In genomic region chr14:93142854-93143652, GRCh38 we compare ENCODE assay signal across 1 cellular context.
TF ChIP-seq lines count a peak whose summit lies in the region.

No MANE protein-coding gene starts in this region.

TF ChIP-seq in HepG2, 621 proteins besides CTCF, POLR2A, EP300 and RAD21 (continued from another document and continues in another):
- TF ChIP-seq PRDM4 (CRISPR knock-in tag; IDR thresholded peaks at IDR 0.05; ENCODE audit: borderline replicate concordance) (no peak), SCMH1 (CRISPR knock-in tag; IDR thresholded peaks at IDR 0.05; ENCODE audit: borderline replicate concordance) (no peak), HMGXB3 (CRISPR knock-in tag; IDR thresholded peaks at IDR 0.05; ENCODE audit: borderline replicate concordance) (no peak), RARA (CRISPR knock-in tag; IDR thresholded peaks at IDR 0.05) (peak; percentile 79), ZNF292 (CRISPR knock-in tag; IDR thresholded peaks at IDR 0.05; ENCODE audit: borderline replicate concordance, low read depth) (0 out of 2 replicates have a peak, but pooled peaks have one; percentile 57), ZNF317 (CRISPR knock-in tag; IDR thresholded peaks at IDR 0.05) (0 out of 2 replicates have a peak, but pooled peaks have one; percentile 29), ZMYM3 (CRISPR knock-in tag; IDR thresholded peaks at IDR 0.05) (peak; percentile 78), HMG20A (CRISPR knock-in tag; IDR thresholded peaks at IDR 0.05; ENCODE audit: borderline replicate concordance) (peak; percentile 44; the same call in 1 of the 2 replicates), ZNF569 (CRISPR knock-in tag; IDR thresholded peaks at IDR 0.05; ENCODE audit: borderline replicate concordance) (no peak), SRSF4 (IDR thresholded peaks at IDR 0.05; ENCODE audit: low read depth, low read length, poor library complexity, severe bottlenecking) (no peak), MED1 (CRISPR knock-in tag; IDR thresholded peaks at IDR 0.05) (peak; percentile 69), SOX13 (IDR thresholded peaks at IDR 0.05) (no peak), SOX13 (CRISPR knock-in tag; conservative IDR thresholded peaks at IDR 0.05 in 1 of 2, IDR thresholded peaks at IDR 0.05 in 1 of 2) (peak in 1 of 2 experiments; percentile 26; a peak in 1 of 4 replicates), NFE2L2 (IDR thresholded peaks at IDR 0.05; ENCODE audit: low read length) (no peak), HIC2 (CRISPR knock-in tag; IDR thresholded peaks at IDR 0.05; ENCODE audit: low read depth) (peak; percentile 24; the same call in 1 of the 2 replicates), ATRX (CRISPR knock-in tag; IDR thresholded peaks at IDR 0.05; ENCODE audit: borderline replicate concordance) (no peak), ARID2 (CRISPR knock-in tag; IDR thresholded peaks at IDR 0.05; ENCODE audit: borderline replicate concordance) (no peak), ZNF142 (CRISPR knock-in tag; IDR thresholded peaks at IDR 0.05) (no peak), BRCA1 (CRISPR knock-in tag; IDR thresholded peaks at IDR 0.05) (no peak), ZNF180 (CRISPR knock-in tag; IDR thresholded peaks at IDR 0.05; ENCODE audit: borderline replicate concordance, low read depth) (no peak), NR2F6 (IDR thresholded peaks at IDR 0.05) (peak; percentile 43), NR2F6 (CRISPR knock-in tag; IDR thresholded peaks at IDR 0.05) (peak; percentile 65), ZNF414 (CRISPR knock-in tag; IDR thresholded peaks at IDR 0.05) (no peak), ZNF280D (CRISPR knock-in tag; IDR thresholded peaks at IDR 0.05) (0 out of 2 replicates have a peak, but pooled peaks have one; percentile 43), ZNF770 (CRISPR knock-in tag; IDR thresholded peaks at IDR 0.05) (peak; percentile 59), EZH2 (conservative IDR thresholded peaks at IDR 0.05; ENCODE audit: low read depth, low read length) (no peak), RFX5 (IDR thresholded peaks at IDR 0.05; ENCODE audit: low read depth, low read length) (no peak), TP53 (CRISPR knock-in tag; conservative IDR thresholded peaks at IDR 0.05) (no peak), ZIK1 (CRISPR knock-in tag; IDR thresholded peaks at IDR 0.05; ENCODE audit: borderline replicate concordance, low read depth) (no peak), ZMYM2 (CRISPR knock-in tag; IDR thresholded peaks at IDR 0.05) (0 out of 2 replicates have a peak, but pooled peaks have one; percentile 50), LCORL (IDR thresholded peaks at IDR 0.05) (no peak), LCORL (CRISPR knock-in tag; IDR thresholded peaks at IDR 0.05) (peak; percentile 72), ZBTB26 (CRISPR knock-in tag; IDR thresholded peaks at IDR 0.05; ENCODE audit: borderline replicate concordance) (peak; percentile 50; the same call in 1 of the 2 replicates), PITX1 (CRISPR knock-in tag; IDR thresholded peaks at IDR 0.05) (peak; percentile 61; the same call in 1 of the 2 replicates), HOXD1 (CRISPR knock-in tag; IDR thresholded peaks at IDR 0.05) (no peak)
